Comparison of ENCODE assay signal across 10 cellular contexts in genomic region chr17:38601539-38602351, GRCh38. TPM values are rescaled to one million over a fixed set of nuclear protein-coding genes. Genes with fewer than 3 reads are reported as not detected.
DNase-seq lines count a peak whose midpoint lies in the region; ATAC-seq and TF ChIP-seq lines count a peak whose summit lies in the region.
"Had no signal": no experiment of that assay in that cellular context is flagged by ENCODE, and none has a peak within 500 bp of the region (broad histone marks: within the 10 kb centered on the region; RNA-seq: fewer than 3 reads in every experiment).

No MANE protein-coding gene starts in this region.

- H2BK5ac ChIP-seq in IMR-90 (ENCODE audit: low read depth, low read length, poor library complexity, severe bottlenecking): no peak overlapping the region

- H3K27me3 Mint-ChIP-seq in Caco-2 (ENCODE audit: insufficient read depth, unreplicated experiment): no peaks in the 10 kb centered on the region
- H3K27me3 Mint-ChIP-seq in memory B cell: peaks cover 29% of the 10 kb centered on the region

- TF ChIP-seq POLR2A in IMR-90 (IDR thresholded peaks at IDR 0.05; ENCODE audit: low read depth, low read length): no peak
- TF ChIP-seq POLR2A in Peyer's patch (IDR thresholded peaks at IDR 0.05): peak in 1 of 2 donors; percentile 42

- H3K36me3 Mint-ChIP-seq in Caco-2 (ENCODE audit: insufficient read depth, unreplicated experiment): peaks cover 12% of the 10 kb centered on the region
- no peaks in the 10 kb centered on the region for H3K36me3 Mint-ChIP-seq in memory B cell

- H4K91ac ChIP-seq in IMR-90 (ENCODE audit: insufficient read depth, low read depth, low read length): no peak overlapping the region

- H4K8ac ChIP-seq in IMR-90 (ENCODE audit: low read depth in 2 of 2, low read length in 2 of 2): no peak overlapping the region

- dilution Hi-C loops in IMR-90 (cut with HindIII; ENCODE audit: low sequenced_read_pairs, unreplicated experiment): no loop called here

- POLR2A ChIA-PET in Caco-2 (lab: Charles Lee): no interaction called here
- POLR2A ChIA-PET in IMR-90 (lab: Charles Lee; ENCODE audit: unreplicated experiment): interaction anchor here (0.5 kb wide), 1 partner anchor 39 kb away, joined by 3 read pairs; no protein-coding TSS in a partner anchor

- H3K18ac ChIP-seq in IMR-90 (ENCODE audit: low read depth, low read length): no peak overlapping the region

- no peak overlapping the region for H3K56ac ChIP-seq in IMR-90 (ENCODE audit: extremely low read depth, insufficient read depth, low read length)

- no peaks in the 10 kb centered on the region for H3K36me3 ChIP-seq in Caco-2 (ENCODE audit: control insufficient read depth, insufficient read depth, low read length)
- no peaks in the 10 kb centered on the region for H3K36me3 ChIP-seq in IMR-90 (ENCODE audit: control insufficient read depth, insufficient read depth, low read length)
- no peaks in the 10 kb centered on the region for H3K36me3 ChIP-seq in Peyer's patch

- no peak overlapping the region for H2BK15ac ChIP-seq in IMR-90 (ENCODE audit: low read depth, low read length)

- H3K14ac ChIP-seq in IMR-90 (replicated peaks; ENCODE audit: low read depth, low read length): no peak overlapping the region

- peak overlapping the region; percentile 82 for H3K27ac Mint-ChIP-seq in Caco-2 (ENCODE audit: unreplicated experiment)
- no peak overlapping the region for H3K27ac Mint-ChIP-seq in memory B cell

- H2AFZ ChIP-seq in IMR-90 (replicated peaks; ENCODE audit: low read length, poor library complexity): peak overlapping the region; percentile 56

- BruUV-seq in Caco-2 (replicated peaks; lab: Mats Ljungman, UMichigan): no TSS peak
- BruUV-seq in IMR-90 (replicated peaks; lab: Mats Ljungman, UMichigan): no TSS peak

- H3K9me3 ChIP-seq in Caco-2 (no peaks in the 10 kb centered on the region), IMR-90 (ENCODE audit: control insufficient read depth, insufficient read depth, low read length) (no peaks in the 10 kb centered on the region), Peyer's patch (no peaks in the 10 kb centered on the region)

- peaks cover 7% of the 10 kb centered on the region for H4K20me1 ChIP-seq in IMR-90 (ENCODE audit: insufficient read depth, low read length)

- H3K9me3 Mint-ChIP-seq in Caco-2 (ENCODE audit: unreplicated experiment) (no peaks in the 10 kb centered on the region), memory B cell (no peaks in the 10 kb centered on the region)

- no peak overlapping the region for H3K9ac ChIP-seq in IMR-90 (ENCODE audit: low read depth, low read length)

- DNase-seq in Caco-2 (peak; percentile 68 to 81), IMR-90 (no peak), Peyer's patch (peak in 2 of 3 donors; percentile 82 to 85), memory B cell (ENCODE audit: low spot score in 2 of 2) (no peak), RKO (ENCODE audit: low spot score) (no peak)
- no peak for DNase-seq in activated T-cell treated with anti-CD3 and anti-CD28 coated beads, Interleukin-2, amount 50 U/mL, for 48 hours
- DNase-seq: activated gamma-delta T cell treated with Interleukin-2 at 50 U/mL for 16 hours, NCI-H345 had no signal

- H3K27ac ChIP-seq in IMR-90 (ENCODE audit: insufficient read depth, low read length) (no peak overlapping the region), Peyer's patch (peak overlapping the region in 3 of 4 donors; percentile 5 to 62 (median 8))

- no peak overlapping the region for H2BK20ac ChIP-seq in IMR-90 (ENCODE audit: low read depth, low read length)

- no peak overlapping the region for H3K4me2 ChIP-seq in IMR-90 (ENCODE audit: low read depth, low read length)

- TF ChIP-seq CTCF in Caco-2 (IDR thresholded peaks at IDR 0.05; ENCODE audit: insufficient read depth in 1 of 2, low read depth in 1 of 2, low read length in 1 of 2, severe bottlenecking in 1 of 2, unreplicated experiment in 1 of 2) (no peak), IMR-90 (conservative IDR thresholded peaks at IDR 0.05; ENCODE audit: low read depth, low read length) (no peak), Peyer's patch (IDR thresholded peaks at IDR 0.05) (no peak)

- no peak for ATAC-seq in IMR-90 (ENCODE audit: low read depth)
- ATAC-seq in memory B cell (ENCODE audit: low read depth): peak; percentile 17
- no peak for ATAC-seq in HG03469 (IDR thresholded peaks at IDR 0.05; ENCODE audit: unreplicated experiment)
- ATAC-seq in GM21619 (IDR thresholded peaks at IDR 0.05; ENCODE audit: unreplicated experiment): no peak

- H3K4me3 Mint-ChIP-seq in Caco-2 (ENCODE audit: unreplicated experiment): peak overlapping the region; percentile 32
- H3K4me3 Mint-ChIP-seq in memory B cell: no peak overlapping the region

- H3K9me1 ChIP-seq in IMR-90 (ENCODE audit: insufficient read depth, low read length): no peaks in the 10 kb centered on the region

- no peak overlapping the region for H2BK120ac ChIP-seq in IMR-90 (ENCODE audit: low read depth, low read length)

- CTCF ChIA-PET in Caco-2 (lab: Charles Lee): interaction anchor here (1.0 to 3.7 kb wide), 4 partner anchors 12 to 61 kb away, joined by 3 to 14 read pairs (median 7); no protein-coding TSS in a partner anchor
- CTCF ChIA-PET in IMR-90 (lab: Yijun Ruan, JAX): interaction anchor here (0.7 kb wide), 1 partner anchor 10 kb away, joined by 3 read pairs; no protein-coding TSS in a partner anchor

- no peak overlapping the region for H3K4ac ChIP-seq in IMR-90 (ENCODE audit: low read depth, low read length)

- no peak overlapping the region for H4K5ac ChIP-seq in IMR-90 (ENCODE audit: low read depth, low read length)

- intact Hi-C loops in Caco-2 (cut with micrococcal nuclease; ENCODE audit: unreplicated experiment): no loop called here
- intact Hi-C loops in IMR-90 (cut with micrococcal nuclease): no loop called here

- WGBS in IMR-90 (ENCODE audit: extremely low coverage in 2 of 2, insufficient read length in 1 of 2), 2 experiments: 0% methylated on average over 7 of the region's 24 CpGs; no CpG with 5 or more reads in 1 of the 2 experiments

- H2AK5ac ChIP-seq in IMR-90 (ENCODE audit: low read depth, low read length): no peak overlapping the region

- no peak overlapping the region for H2AK9ac ChIP-seq in IMR-90 (replicated peaks; ENCODE audit: low read depth, low read length, poor library complexity)

- in situ Hi-C loops in IMR-90 (cut with MboI; ENCODE audit: low sequenced_read_pairs): no loop called here

- no peak overlapping the region for H3K23ac ChIP-seq in IMR-90 (ENCODE audit: low read depth, low read length)

- H3K4me1 Mint-ChIP-seq in Caco-2 (ENCODE audit: low read depth, unreplicated experiment) (peaks cover 35% of the 10 kb centered on the region), memory B cell (peaks cover 14% of the 10 kb centered on the region)

- no peak for TF ChIP-seq RAD21 in IMR-90 (IDR thresholded peaks at IDR 0.05; ENCODE audit: low read length)

- H3K27me3 ChIP-seq in Caco-2 (replicated peaks; ENCODE audit: control insufficient read depth, insufficient read depth, low read length) (no peaks in the 10 kb centered on the region), IMR-90 (ENCODE audit: control insufficient read depth, insufficient read depth, low read length) (peaks cover 94% of the 10 kb centered on the region), Peyer's patch (no peaks in the 10 kb centered on the region)

- H3K79me1 ChIP-seq in IMR-90 (ENCODE audit: low read depth in 1 of 2, low read length in 2 of 2): no peaks in the 10 kb centered on the region

- H3K4me3 ChIP-seq in Caco-2 (ENCODE audit: low read depth, low read length): no peak overlapping the region
- no peak overlapping the region for H3K4me3 ChIP-seq in IMR-90 (ENCODE audit: insufficient read depth, low read depth, low read length)
- H3K4me3 ChIP-seq in Peyer's patch: peak overlapping the region in 2 of 4 donors; percentile 29 to 43

- H3K4me1 ChIP-seq in Caco-2: peaks cover 44% of the 10 kb centered on the region
- H3K4me1 ChIP-seq in IMR-90 (ENCODE audit: control insufficient read depth, insufficient read depth, low read length): no peaks in the 10 kb centered on the region; the same call in 1 of the 2 replicates
- H3K4me1 ChIP-seq in Peyer's patch: peaks cover 0 to 23% (median 8%) of the 10 kb centered on the region in 4 donors

TF ChIP-seq in IMR-90, 13 proteins besides CTCF, POLR2A, EP300 and RAD21 (continues in another document):
- TF ChIP-seq MAFK (IDR thresholded peaks at IDR 0.05; ENCODE audit: low read depth, low read length) (no peak), SMC3 (IDR thresholded peaks at IDR 0.05; ENCODE audit: low read depth, low read length) (no peak), CEBPB (IDR thresholded peaks at IDR 0.05; ENCODE audit: low read depth, low read length) (no peak), MXI1 (IDR thresholded peaks at IDR 0.05; ENCODE audit: borderline replicate concordance, low read depth, low read length) (no peak), RFX5 (IDR thresholded peaks at IDR 0.05; ENCODE audit: low read depth, low read length) (no peak), ELK1 (IDR thresholded peaks at IDR 0.05; ENCODE audit: borderline replicate concordance, low read depth, low read length) (no peak), USF2 (IDR thresholded peaks at IDR 0.05; ENCODE audit: low read depth, low read length) (no peak), RCOR1 (IDR thresholded peaks at IDR 0.05; ENCODE audit: insufficient replicate concordance, low read length) (no peak), BHLHE40 (IDR thresholded peaks at IDR 0.05; ENCODE audit: low read depth, low read length) (no peak), FOS (IDR thresholded peaks at IDR 0.05; ENCODE audit: low read depth, low read length) (no peak)

RNA-seq across cellular contexts. Expression of gene SRCIN1, which starts 4.0 kb away (rescaled TPM):
- total RNA-seq in Caco-2 (2022) (23.6 and 25.8 TPM in 2 replicates), IMR-90 (2012; rRNA removed) (not detected in 2 replicates), Peyer's patch (10 to 100 TPM in 1 of 4 donors, 1 to 10 TPM in 3; 3.2 to 10.6 (median 8.4) TPM)
- not detected in 2 replicates for polyA plus RNA-seq in IMR-90 (2012; rRNA removed)
- 0.01 TPM in 1 of 2 replicates, not detected in the other for polyA plus RNA-seq in IMR-90 (2012; cell fraction: cytosol; rRNA removed)
- 0.13 and 0.15 TPM in 2 replicates for polyA plus RNA-seq in IMR-90 (2012; cell fraction: nucleus; rRNA removed; ENCODE audit: low replicate concordance)

Comparison
In these comparisons a context has a peak if more than half of its experiments do, and no peak if none do; other contexts are left out.
1. DNase-seq: peak in Caco-2 (2 of 2) and Peyer's patch (2 of 3); none in IMR-90 (single experiment), memory B cell (0 of 2), RKO (single experiment) and activated T-cell treated with anti-CD3 and anti-CD28 coated beads, Interleukin-2, amount 50 U/mL, for 48 hours (0 of 2).